Comparison of ENCODE assay signal across 8 cellular contexts in the genomic region with DNA sequence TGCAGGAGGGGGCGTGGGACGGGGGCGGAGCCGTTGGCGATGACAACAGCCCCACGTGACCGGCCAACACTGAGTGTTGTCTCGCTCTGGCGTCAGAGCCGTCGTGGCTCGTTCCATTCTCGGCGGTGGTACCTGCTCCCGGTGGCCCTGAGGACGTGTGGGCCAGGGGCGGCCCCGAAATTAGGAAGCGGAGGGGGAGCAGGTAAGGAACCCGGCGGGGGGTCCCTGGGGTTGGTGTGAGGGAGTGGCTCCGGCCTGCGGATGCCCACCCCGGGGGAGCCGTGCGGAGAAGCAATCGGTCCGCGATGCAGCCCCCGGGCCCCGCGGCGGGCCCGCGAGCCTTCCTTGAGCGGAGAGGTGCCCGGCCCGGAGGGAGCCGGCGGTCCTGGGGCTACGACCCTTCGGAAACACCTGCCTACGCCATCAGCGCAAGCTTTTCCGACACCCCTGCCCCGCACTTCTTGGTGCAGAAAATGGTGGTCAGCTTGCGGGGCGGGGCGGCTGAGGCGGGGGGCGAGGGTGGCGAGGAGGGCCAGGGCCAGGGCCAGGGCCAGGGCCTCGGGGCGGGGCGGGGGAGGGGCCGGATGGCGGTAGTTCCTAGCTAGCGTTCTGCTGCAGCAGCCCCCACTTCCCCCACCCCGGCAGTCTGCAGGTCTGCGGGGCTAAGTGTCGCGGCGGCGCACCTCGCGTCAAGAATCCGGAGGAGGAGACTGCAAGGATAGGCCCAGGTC. TPM values are rescaled to one million over a fixed set of nuclear protein-coding genes. Genes with fewer than 3 reads are reported as not detected.
DNase-seq lines count a peak whose midpoint lies in the region; ATAC-seq and TF ChIP-seq lines count a peak whose summit lies in the region.

Gene BEX4 (plus strand): TSS at position 72 of the 731 bp plus-strand sequence. CDS start 1,046 bp downstream, outside the sequence.

- H2AFZ ChIP-seq in osteoblast (ENCODE audit: low read length) = peak within 1 kb of the TSS; percentile 82

- no peaks in the 10 kb centered on the region for H4K20me1 ChIP-seq in osteoblast (ENCODE audit: insufficient read depth, low read length)

- POLR2A ChIA-PET in CD8-positive, alpha-beta memory T cell (lab: Charles Lee) = interaction anchor here (0.8 to 1.0 kb wide), 2 partner anchors 33 to 40 kb away, joined by 3 to 4 read pairs; partner anchors contain the start of gene TCEAL8

- no peaks in the 10 kb centered on the region for H3K79me2 ChIP-seq in osteoblast (ENCODE audit: insufficient read depth, low read length)

- peaks cover 0 to 10% (median 3%) of the 10 kb centered on the region in 3 donors for H3K36me3 Mint-ChIP-seq in CD8-positive, alpha-beta memory T cell
- no peaks in the 10 kb centered on the region for H3K36me3 Mint-ChIP-seq in activated naive CD4-positive, alpha-beta T cell treated with anti-CD3 and anti-CD28 coated beads, Interleukin-2, amount 50 U/mL, for 24 hours

- peaks cover 4% of the 10 kb centered on the region for H3K4me1 ChIP-seq in CD8-positive, alpha-beta memory T cell (ENCODE audit: insufficient read depth, low read length)
- H3K4me1 ChIP-seq in osteoblast (ENCODE audit: insufficient read depth, low read length) = no peaks in the 10 kb centered on the region

- H3K27me3 ChIP-seq in CD8-positive, alpha-beta memory T cell (ENCODE audit: insufficient read depth, low read length, poor library complexity, severe bottlenecking) = no peaks in the 10 kb centered on the region
- H3K27me3 ChIP-seq in osteoblast (ENCODE audit: insufficient read depth, low read length) = no peaks in the 10 kb centered on the region

- peaks cover 5 to 19% (median 11%) of the 10 kb centered on the region in 3 donors for H3K4me1 Mint-ChIP-seq in CD8-positive, alpha-beta memory T cell
- peaks cover 21% of the 10 kb centered on the region for H3K4me1 Mint-ChIP-seq in activated naive CD4-positive, alpha-beta T cell treated with anti-CD3 and anti-CD28 coated beads, Interleukin-2, amount 50 U/mL, for 24 hours

- DNase-seq in CD8-positive, alpha-beta memory T cell = peak; percentile 68 to 88 (median 78)
- DNase-seq in SK-N-DZ (ENCODE audit: low spot score) (peak; percentile 80), glomerular endothelial cell (ENCODE audit: extremely low read depth, low read depth, low spot score) (no peak), osteoblast (ENCODE audit: insufficient read length, low spot score, missing footprints) (peak; percentile 92), superior temporal gyrus (ENCODE audit: extremely low spot score) (peak; percentile 85)

- H3K4me3 ChIP-seq in CD8-positive, alpha-beta memory T cell (ENCODE audit: low read length) = peak within 1 kb of the TSS; percentile 53
- H3K4me3 ChIP-seq in osteoblast (ENCODE audit: insufficient read depth, low read length) = peak within 1 kb of the TSS; percentile 77

- peak within 1 kb of the TSS; percentile 80 to 94 (median 86) for H3K4me3 Mint-ChIP-seq in CD8-positive, alpha-beta memory T cell
- peak within 1 kb of the TSS; percentile 84 for H3K4me3 Mint-ChIP-seq in activated naive CD4-positive, alpha-beta T cell treated with anti-CD3 and anti-CD28 coated beads, Interleukin-2, amount 50 U/mL, for 24 hours

- CTCF ChIA-PET in CD8-positive, alpha-beta memory T cell (lab: Charles Lee) = no interaction called here

- H3K4me2 ChIP-seq in osteoblast (ENCODE audit: insufficient read depth, low read length) = peak within 1 kb of the TSS; percentile 76

- ATAC-seq in GM19455 (IDR thresholded peaks at IDR 0.05; ENCODE audit: unreplicated experiment) (peak; percentile 97), HG03571 (IDR thresholded peaks at IDR 0.05; ENCODE audit: unreplicated experiment) (peak; percentile 94)

- no peaks in the 10 kb centered on the region for H3K9me3 Mint-ChIP-seq in CD8-positive, alpha-beta memory T cell
- no peaks in the 10 kb centered on the region for H3K9me3 Mint-ChIP-seq in activated naive CD4-positive, alpha-beta T cell treated with anti-CD3 and anti-CD28 coated beads, Interleukin-2, amount 50 U/mL, for 24 hours

- no peak for TF ChIP-seq CTCF in osteoblast (IDR thresholded peaks at IDR 0.05; ENCODE audit: extremely low read depth, low read depth, low read length)

- peak within 1 kb of the TSS; percentile 88 to 97 (median 90) for H3K27ac Mint-ChIP-seq in CD8-positive, alpha-beta memory T cell
- peak within 1 kb of the TSS; percentile 70 for H3K27ac Mint-ChIP-seq in activated naive CD4-positive, alpha-beta T cell treated with anti-CD3 and anti-CD28 coated beads, Interleukin-2, amount 50 U/mL, for 24 hours

- peak within 1 kb of the TSS; percentile 86 for H3K27ac ChIP-seq in CD8-positive, alpha-beta memory T cell (ENCODE audit: low read depth, low read length)
- no peak within 1 kb of the TSS for H3K27ac ChIP-seq in osteoblast (ENCODE audit: low read depth, low read length)

- H3K27me3 Mint-ChIP-seq in CD8-positive, alpha-beta memory T cell = peaks cover 8 to 12% of the 10 kb centered on the region in 2 donors
- no peaks in the 10 kb centered on the region for H3K27me3 Mint-ChIP-seq in activated naive CD4-positive, alpha-beta T cell treated with anti-CD3 and anti-CD28 coated beads, Interleukin-2, amount 50 U/mL, for 24 hours

- no peaks in the 10 kb centered on the region for H3K36me3 ChIP-seq in CD8-positive, alpha-beta memory T cell (ENCODE audit: insufficient read depth, low read length)
- no peaks in the 10 kb centered on the region for H3K36me3 ChIP-seq in osteoblast (ENCODE audit: insufficient read depth, low read length)

- no peaks in the 10 kb centered on the region for H3K9me3 ChIP-seq in CD8-positive, alpha-beta memory T cell (ENCODE audit: low read length)
- no peaks in the 10 kb centered on the region for H3K9me3 ChIP-seq in osteoblast (ENCODE audit: low read depth, low read length)

RNA-seq across cellular contexts. Expression of gene BEX4, which starts in this region (rescaled TPM):
- total RNA-seq in CD8-positive, alpha-beta memory T cell = 10 to 100 TPM; 11.5 to 12.6 TPM
- 60.6 TPM for polyA plus RNA-seq in CD8-positive, alpha-beta memory T cell
- polyA plus RNA-seq in SK-N-DZ (2014; cell fraction: cytosol; rRNA removed) = 43.8 and 66.6 TPM in 2 replicates
- 26.8 and 29.5 TPM in 2 replicates for polyA plus RNA-seq in SK-N-DZ (2014; cell fraction: nucleus; rRNA removed)
- total RNA-seq in glomerular endothelial cell (48.5 and 50.2 TPM in 2 replicates), osteoblast (6.5 and 13.0 TPM in 2 replicates)
